In genomic region chr12:9948606-9949286, GRCh38 we compare ENCODE assay signal across 10 cellular contexts. TPM values are rescaled to one million over a fixed set of nuclear protein-coding genes. Genes with fewer than 3 reads are reported as not detected.
DNase-seq lines count a peak whose midpoint lies in the region; ATAC-seq and TF ChIP-seq lines count a peak whose summit lies in the region.
"Had no signal": no experiment of that assay in that cellular context is flagged by ENCODE, and none has a peak within 500 bp of the region (broad histone marks: within the 10 kb centered on the region; RNA-seq: fewer than 3 reads in every experiment).

No MANE protein-coding gene starts in this region.

- peak; percentile 94 for ATAC-seq in GM18861 (IDR thresholded peaks at IDR 0.05; ENCODE audit: unreplicated experiment)
- ATAC-seq in GM21717 (IDR thresholded peaks at IDR 0.05; ENCODE audit: unreplicated experiment), result peak; percentile 93
- ATAC-seq in HG03565 (IDR thresholded peaks at IDR 0.05; ENCODE audit: unreplicated experiment), result peak; percentile 94
- peak in 1 of 2 donors; percentile 62 for ATAC-seq in lower lobe of right lung
- ATAC-seq: HCT116 had no signal

- H3K4me1 ChIP-seq in lower lobe of right lung, result peaks cover 8% of the 10 kb centered on the region
- H3K4me1 ChIP-seq in smooth muscle cell (ENCODE audit: low read depth), result no peaks in the 10 kb centered on the region

- H2AFZ ChIP-seq in smooth muscle cell (ENCODE audit: low read depth), result no peak overlapping the region

- H3K27me3 ChIP-seq in lower lobe of right lung (ENCODE audit: low read depth) (peaks cover 3% of the 10 kb centered on the region), smooth muscle cell (ENCODE audit: low read depth) (no peaks in the 10 kb centered on the region)

- intact Hi-C loops in lower lobe of right lung (cut with DNase I), result no loop called here

- no peaks in the 10 kb centered on the region for H3F3A ChIP-seq in smooth muscle cell (ENCODE audit: low read depth)

- H3K9me3 ChIP-seq in lower lobe of right lung, result no peaks in the 10 kb centered on the region
- H3K9me3 ChIP-seq in smooth muscle cell (replicated peaks; ENCODE audit: low read depth), result no peaks in the 10 kb centered on the region

- DNase-seq in lower lobe of right lung (no peak), smooth muscle cell (lab: John Stamatoyannopoulos, UW; ENCODE audit: unreplicated experiment) (no peak), NCI-H2107 treated with DMSO at 0.1 percent for 48 hours (lab: John Stamatoyannopoulos, UW; ENCODE audit: unreplicated experiment) (no peak), mucosa of gallbladder (ENCODE audit: low spot score) (no peak)
- no peak for DNase-seq in stimulated activated CD4-positive, alpha-beta T cell treated with anti-CD3 and anti-CD28 coated beads, Interleukin-4, amount 100 ng/mL, for 4 hours

- H3K27ac ChIP-seq in lower lobe of right lung, result peak overlapping the region; percentile 10
- H3K27ac ChIP-seq in smooth muscle cell (ENCODE audit: low read depth), result no peak overlapping the region

- H3K36me3 ChIP-seq in lower lobe of right lung, result no peaks in the 10 kb centered on the region
- H3K36me3 ChIP-seq in smooth muscle cell (ENCODE audit: low read depth), result no peaks in the 10 kb centered on the region

- H3K4me3 ChIP-seq in lower lobe of right lung (no peak overlapping the region), smooth muscle cell (no peak overlapping the region)

- H3K4me2 ChIP-seq in smooth muscle cell, result no peak overlapping the region

- TF ChIP-seq CTCF in lower lobe of right lung (IDR thresholded peaks at IDR 0.05), result no peak
- no peak for TF ChIP-seq CTCF in smooth muscle cell (IDR thresholded peaks at IDR 0.05; ENCODE audit: borderline replicate concordance, insufficient read depth, poor library complexity, severe bottlenecking)

- 85% methylated on average over 3 of the region's 3 CpGs for WGBS in smooth muscle cell (ENCODE audit: low lambda C conversion rate)

- H3K79me2 ChIP-seq in smooth muscle cell (ENCODE audit: low read depth), result no peaks in the 10 kb centered on the region

- H4K20me1 ChIP-seq in smooth muscle cell (ENCODE audit: low read depth), result no peaks in the 10 kb centered on the region

- no peak overlapping the region for H3K9ac ChIP-seq in smooth muscle cell (ENCODE audit: low read depth)

RNA-seq across cellular contexts. Expression of gene CLEC2A, which starts 16.6 kb away (rescaled TPM):
- total RNA-seq in lower lobe of right lung (not detected), smooth muscle cell (not detected in 2 replicates), mucosa of gallbladder (not detected)
- polyA plus RNA-seq in smooth muscle cell, result 0.67 and 1.7 TPM in 2 replicates
- total RNA-seq: liver had no signal
- polyA plus RNA-seq: liver had no signal

RNA-seq across cellular contexts. Expression of gene CLEC12A, which starts 22.5 kb away (rescaled TPM):
- total RNA-seq in lower lobe of right lung, result 88.3 TPM
- total RNA-seq in smooth muscle cell, result 1.2 and 2.3 TPM in 2 replicates
- 0.40 and 1.7 TPM in 2 replicates for polyA plus RNA-seq in smooth muscle cell
- total RNA-seq in mucosa of gallbladder, result 3.5 TPM

RNA-seq across cellular contexts. Expression of gene CLEC1B, which starts 50.2 kb away (rescaled TPM):
- total RNA-seq in lower lobe of right lung (0.95 TPM), smooth muscle cell (2.5 and 2.9 TPM in 2 replicates), mucosa of gallbladder (not detected)
- 2.8 and 4.1 TPM in 2 replicates for polyA plus RNA-seq in smooth muscle cell

Comparison
In these comparisons a context has a peak if more than half of its experiments do, and no peak if none do; other contexts are left out.
1. RNA of gene CLEC12A, which starts 22.5 kb away (total RNA-seq): 88.3 TPM in lower lobe of right lung (single experiment); 3.5 TPM in mucosa of gallbladder (single experiment) and 1.2 to 2.3 TPM in smooth muscle cell; every median in the first group is over 10 times any median in the second.